Comparison of ENCODE assay signal across 9 cellular contexts in the genomic region with DNA sequence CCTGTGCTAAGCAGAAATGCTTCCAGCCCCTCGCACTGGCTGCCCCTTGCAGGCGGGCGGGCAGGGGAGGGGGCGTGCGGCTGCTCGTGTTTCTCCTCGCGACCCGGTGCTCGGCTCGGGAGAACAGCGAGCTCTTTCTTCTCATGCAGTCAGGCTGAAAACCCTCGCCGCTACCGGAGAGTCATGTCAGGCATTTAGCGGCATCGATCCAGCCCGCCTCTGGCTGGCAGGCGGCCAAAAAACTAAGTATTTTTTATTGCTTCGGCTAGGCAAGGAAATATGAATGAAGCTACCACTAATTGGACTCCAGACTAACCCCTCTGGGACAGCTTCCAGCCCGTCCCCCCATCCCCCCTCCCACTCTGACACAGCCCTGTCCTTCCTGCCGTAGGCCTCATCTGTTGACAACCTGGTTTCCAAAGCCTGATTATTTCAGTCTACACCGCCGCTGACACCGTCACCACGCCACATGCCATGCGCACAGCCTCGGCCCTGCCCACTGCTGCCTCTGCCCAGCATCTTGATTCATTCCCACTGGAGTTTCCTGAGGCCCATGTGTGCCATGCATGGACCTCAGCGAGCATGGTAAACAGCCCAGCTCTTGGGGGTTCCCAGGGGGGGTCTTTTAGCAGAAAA. TPM values are rescaled to one million over a fixed set of nuclear protein-coding genes. Genes with fewer than 3 reads are reported as not detected.
DNase-seq lines count a peak whose midpoint lies in the region; ATAC-seq and TF ChIP-seq lines count a peak whose summit lies in the region.
"Had no signal": no experiment of that assay in that cellular context is flagged by ENCODE, and none has a peak within 500 bp of the region (broad histone marks: within the 10 kb centered on the region; RNA-seq: fewer than 3 reads in every experiment).

No MANE protein-coding gene starts in this region.

- no peaks in the 10 kb centered on the region for H3K9me3 Mint-ChIP-seq in immature natural killer cell

- TF ChIP-seq CTCF in HEK293 (tag by site-specific recombination; IDR thresholded peaks at IDR 0.05) (no peak), GM10266 (IDR thresholded peaks at IDR 0.05; ENCODE audit: control insufficient read depth, insufficient read depth, low read depth, missing control alignments) (no peak)

- no peaks in the 10 kb centered on the region for H3K9me3 ChIP-seq in HEK293 (ENCODE audit: control insufficient read depth, insufficient read depth, low read depth, low read length)

- H3K4me1 Mint-ChIP-seq in immature natural killer cell: no peaks in the 10 kb centered on the region

- ATAC-seq in GM21381 (IDR thresholded peaks at IDR 0.05; ENCODE audit: unreplicated experiment): no peak

- no peak overlapping the region for H3K4me3 Mint-ChIP-seq in immature natural killer cell

- peak overlapping the region; percentile 85 for H3K27ac ChIP-seq in HEK293 (ENCODE audit: extremely low read depth, low read depth, low read length)
- H3K27ac ChIP-seq: cardiac muscle cell had no signal

- peak; percentile 80 to 90 for DNase-seq in SHP77 (lab: John Stamatoyannopoulos, UW)
- DNase-seq in glomerular visceral epithelial cell (ENCODE audit: extremely low spot score): peak; percentile 88
- peak; percentile 95 for DNase-seq in retina
- DNase-seq in mesenteric fat pad (ENCODE audit: low spot score): no peak
- no peak for DNase-seq in GM10266 (ENCODE audit: extremely low spot score)
- DNase-seq in immature natural killer cell: no peak

- H3K36me3 Mint-ChIP-seq in immature natural killer cell: peaks cover 11 to 26% (median 20%) of the 10 kb centered on the region in 3 donors

- H3K36me3 ChIP-seq in HEK293 (ENCODE audit: control insufficient read depth in 2 of 2, insufficient read depth in 1 of 2, low read length in 2 of 2): peaks cover 36 to 94% of the 10 kb centered on the region in 2 experiments

- CTCF ChIA-PET in HEK293 (lab: Yijun Ruan, JAX): interaction anchor here (0.9 to 1.6 kb wide), 3 partner anchors 29 to 430 kb away, joined by 3 to 7 read pairs (median 4); no protein-coding TSS in a partner anchor

- no peak overlapping the region for H3K27ac Mint-ChIP-seq in immature natural killer cell

- POLR2A ChIA-PET in HEK293 (lab: Yijun Ruan, JAX): interaction anchor here (0.8 to 3.7 kb wide), 13 partner anchors 9 to 404 kb away, joined by 3 to 31 read pairs (median 3); partner anchors contain the start of gene TLE3

- H3K4me3 ChIP-seq in HEK293 (ENCODE audit: low read depth, low read length): no peak overlapping the region
- H3K4me3 ChIP-seq: cardiac muscle cell had no signal

- peaks cover 0 to 2% (median 0%) of the 10 kb centered on the region in 3 donors for H3K27me3 Mint-ChIP-seq in immature natural killer cell (ENCODE audit: low read depth in 3 of 3)

- H3K4me1 ChIP-seq in HEK293 (ENCODE audit: control insufficient read depth, insufficient read depth, low read length): peaks cover 34% of the 10 kb centered on the region

TF ChIP-seq in HEK293, 187 proteins besides CTCF, POLR2A, EP300 and RAD21 (continues in another document):
- TF ChIP-seq ZNF292 (tag by site-specific recombination; IDR thresholded peaks at IDR 0.05; ENCODE audit: borderline replicate concordance, low read depth): no peak
- peak; percentile 69; the same call in 1 of the 2 replicates for TF ChIP-seq ZSCAN23 (tag by site-specific recombination; IDR thresholded peaks at IDR 0.05)
- TF ChIP-seq ZNF302 (tag by site-specific recombination; IDR thresholded peaks at IDR 0.05; ENCODE audit: low read depth): no peak
- TF ChIP-seq ZNF76 (tag by site-specific recombination; IDR thresholded peaks at IDR 0.05; ENCODE audit: borderline replicate concordance, low read depth): peak; percentile 78
- peak; percentile 100 for TF ChIP-seq PATZ1 (tag by site-specific recombination; IDR thresholded peaks at IDR 0.05)
- TF ChIP-seq, protein P1, sequence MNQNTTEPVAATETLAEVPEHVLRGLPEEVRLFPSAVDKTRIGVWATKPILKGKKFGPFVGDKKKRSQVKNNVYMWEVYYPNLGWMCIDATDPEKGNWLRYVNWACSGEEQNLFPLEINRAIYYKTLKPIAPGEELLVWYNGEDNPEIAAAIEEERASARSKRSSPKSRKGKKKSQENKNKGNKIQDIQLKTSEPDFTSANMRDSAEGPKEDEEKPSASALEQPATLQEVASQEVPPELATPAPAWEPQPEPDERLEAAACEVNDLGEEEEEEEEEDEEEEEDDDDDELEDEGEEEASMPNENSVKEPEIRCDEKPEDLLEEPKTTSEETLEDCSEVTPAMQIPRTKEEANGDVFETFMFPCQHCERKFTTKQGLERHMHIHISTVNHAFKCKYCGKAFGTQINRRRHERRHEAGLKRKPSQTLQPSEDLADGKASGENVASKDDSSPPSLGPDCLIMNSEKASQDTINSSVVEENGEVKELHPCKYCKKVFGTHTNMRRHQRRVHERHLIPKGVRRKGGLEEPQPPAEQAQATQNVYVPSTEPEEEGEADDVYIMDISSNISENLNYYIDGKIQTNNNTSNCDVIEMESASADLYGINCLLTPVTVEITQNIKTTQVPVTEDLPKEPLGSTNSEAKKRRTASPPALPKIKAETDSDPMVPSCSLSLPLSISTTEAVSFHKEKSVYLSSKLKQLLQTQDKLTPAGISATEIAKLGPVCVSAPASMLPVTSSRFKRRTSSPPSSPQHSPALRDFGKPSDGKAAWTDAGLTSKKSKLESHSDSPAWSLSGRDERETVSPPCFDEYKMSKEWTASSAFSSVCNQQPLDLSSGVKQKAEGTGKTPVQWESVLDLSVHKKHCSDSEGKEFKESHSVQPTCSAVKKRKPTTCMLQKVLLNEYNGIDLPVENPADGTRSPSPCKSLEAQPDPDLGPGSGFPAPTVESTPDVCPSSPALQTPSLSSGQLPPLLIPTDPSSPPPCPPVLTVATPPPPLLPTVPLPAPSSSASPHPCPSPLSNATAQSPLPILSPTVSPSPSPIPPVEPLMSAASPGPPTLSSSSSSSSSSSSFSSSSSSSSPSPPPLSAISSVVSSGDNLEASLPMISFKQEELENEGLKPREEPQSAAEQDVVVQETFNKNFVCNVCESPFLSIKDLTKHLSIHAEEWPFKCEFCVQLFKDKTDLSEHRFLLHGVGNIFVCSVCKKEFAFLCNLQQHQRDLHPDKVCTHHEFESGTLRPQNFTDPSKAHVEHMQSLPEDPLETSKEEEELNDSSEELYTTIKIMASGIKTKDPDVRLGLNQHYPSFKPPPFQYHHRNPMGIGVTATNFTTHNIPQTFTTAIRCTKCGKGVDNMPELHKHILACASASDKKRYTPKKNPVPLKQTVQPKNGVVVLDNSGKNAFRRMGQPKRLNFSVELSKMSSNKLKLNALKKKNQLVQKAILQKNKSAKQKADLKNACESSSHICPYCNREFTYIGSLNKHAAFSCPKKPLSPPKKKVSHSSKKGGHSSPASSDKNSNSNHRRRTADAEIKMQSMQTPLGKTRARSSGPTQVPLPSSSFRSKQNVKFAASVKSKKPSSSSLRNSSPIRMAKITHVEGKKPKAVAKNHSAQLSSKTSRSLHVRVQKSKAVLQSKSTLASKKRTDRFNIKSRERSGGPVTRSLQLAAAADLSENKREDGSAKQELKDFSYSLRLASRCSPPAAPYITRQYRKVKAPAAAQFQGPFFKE (tag by site-specific recombination; IDR thresholded peaks at IDR 0.05; ENCODE audit: borderline replicate concordance): no peak
- no peak for TF ChIP-seq ZNF785 (tag by site-specific recombination; IDR thresholded peaks at IDR 0.05)
- TF ChIP-seq ZNF600 (tag by site-specific recombination; IDR thresholded peaks at IDR 0.05): peak; percentile 97
- no peak for TF ChIP-seq ZNF280D (tag by site-specific recombination; IDR thresholded peaks at IDR 0.05)

RNA-seq across cellular contexts. Expression of gene TLE3, which starts 35.3 kb away (rescaled TPM):
- 52.5 TPM for total RNA-seq in mesenteric fat pad
- polyA plus RNA-seq in immature natural killer cell: 10 to 100 TPM in 1 of 3 donors, 1 to 10 TPM in 1, under 1 TPM in 1; 0.06 to 18.6 (median 3.9) TPM

Comparison
In these comparisons a context has a peak if more than half of its experiments do, and no peak if none do; other contexts are left out.
1. DNase-seq: peak in SHP77 (2 of 2), glomerular visceral epithelial cell (single experiment) and retina (single experiment); none in mesenteric fat pad (single experiment), GM10266 (single experiment) and immature natural killer cell (0 of 3).